16 cellular contexts compared by ENCODE assay signal in genomic region chr19:18473706-18474087, GRCh38. TPM values are rescaled to one million over a fixed set of nuclear protein-coding genes. Genes with fewer than 3 reads are reported as not detected.
A peak's percentile ranks its signal among the peaks of the same experiment; 100 is the strongest.
DNase-seq lines count a peak whose midpoint lies in the region; ATAC-seq and TF ChIP-seq lines count a peak whose summit lies in the region.
"Had no signal": no experiment of that assay in that cellular context is flagged by ENCODE, and none has a peak within 500 bp of the region (broad histone marks: within the 10 kb centered on the region; RNA-seq: fewer than 3 reads in every experiment).

No MANE protein-coding gene starts in this region.

- H3K27me3 ChIP-seq in CD8-positive, alpha-beta memory T cell (ENCODE audit: insufficient read depth, low read length, poor library complexity, severe bottlenecking), result no peaks in the 10 kb centered on the region
- no peaks in the 10 kb centered on the region for H3K27me3 ChIP-seq in esophagus (ENCODE audit: control insufficient read depth in 1 of 2, insufficient read depth in 2 of 2, low read length in 2 of 2)
- H3K27me3 ChIP-seq in psoas muscle (ENCODE audit: insufficient read depth in 3 of 3, low read length in 2 of 3), result no peaks in the 10 kb centered on the region
- H3K27me3 ChIP-seq: SJCRH30 had no signal

- peak overlapping the region; percentile 90 to 100 (median 96) for H3K27ac Mint-ChIP-seq in CD8-positive, alpha-beta memory T cell
- H3K27ac Mint-ChIP-seq in T-helper 17 cell, result peak overlapping the region; percentile 96
- H3K27ac Mint-ChIP-seq: activated naive CD8-positive, alpha-beta T cell treated with anti-CD3 and anti-CD28 coated beads, Interleukin-2, amount 10 ng/mL, durations not matched to agents 7 days and 5 days; stimulated activated memory B cell treated with anti-CD40 and anti-IgM and Interleukin-4, amounts not matched to agents 10 μg/mL and 1 μg/mL and 100 μg/mL, for 72 hours; type B pancreatic cell had no signal

- peak overlapping the region in 3 of 7 donors; percentile 28 to 81 (median 73) for H3K4me3 Mint-ChIP-seq in CD8-positive, alpha-beta memory T cell
- H3K4me3 Mint-ChIP-seq in T-helper 17 cell, result no peak overlapping the region
- H3K4me3 Mint-ChIP-seq: activated naive CD8-positive, alpha-beta T cell treated with anti-CD3 and anti-CD28 coated beads, Interleukin-2, amount 10 ng/mL, durations not matched to agents 7 days and 5 days; stimulated activated memory B cell treated with anti-CD40 and anti-IgM and Interleukin-4, amounts not matched to agents 10 μg/mL and 1 μg/mL and 100 μg/mL, for 72 hours; type B pancreatic cell had no signal

- POLR2A ChIA-PET in CD8-positive, alpha-beta memory T cell (lab: Charles Lee), result interaction anchor here (2.7 kb wide), 1 partner anchor 23 kb away, joined by 10 read pairs; no protein-coding TSS in a partner anchor

- H3K4me3 ChIP-seq in CD8-positive, alpha-beta memory T cell (ENCODE audit: low read length), result no peak overlapping the region
- H3K4me3 ChIP-seq in esophagus (ENCODE audit: low read depth in 1 of 2, low read length in 2 of 2) (no peak overlapping the region), psoas muscle (no peak overlapping the region)
- H3K4me3 ChIP-seq: SJCRH30 had no signal

- CTCF ChIA-PET in CD8-positive, alpha-beta memory T cell (lab: Charles Lee), result interaction anchor here (0.7 to 4.2 kb wide), 10 partner anchors 9 to 194 kb away, joined by 3 to 28 read pairs (median 4); partner anchors contain the start of genes ELL and REX1BD

- no peak for DNase-seq in CD8-positive, alpha-beta memory T cell
- no peak for DNase-seq in T-helper 17 cell
- no peak for DNase-seq in psoas muscle
- no peak for DNase-seq in kidney glomerular epithelial cell (lab: John Stamatoyannopoulos, UW)
- no peak for DNase-seq in DMS114 treated with DMSO at 0.1 percent for 48 hours (lab: John Stamatoyannopoulos, UW; ENCODE audit: unreplicated experiment)
- DNase-seq in stimulated activated CD4-positive, alpha-beta T cell treated with anti-CD3 and anti-CD28 coated beads, Interleukin-4, amount 100 ng/mL, for 24 hours, result no peak
- DNase-seq: activated naive CD8-positive, alpha-beta T cell treated with anti-CD3 and anti-CD28 coated beads, Interleukin-2, amount 10 ng/mL, durations not matched to agents 7 days and 5 days; erythroblast; NCI-H1417; occipital lobe; SJCRH30; WERI-Rb-1 had no signal

- no peaks in the 10 kb centered on the region for H3K27me3 Mint-ChIP-seq in CD8-positive, alpha-beta memory T cell
- no peaks in the 10 kb centered on the region for H3K27me3 Mint-ChIP-seq in T-helper 17 cell
- H3K27me3 Mint-ChIP-seq: activated naive CD8-positive, alpha-beta T cell treated with anti-CD3 and anti-CD28 coated beads, Interleukin-2, amount 10 ng/mL, durations not matched to agents 7 days and 5 days; stimulated activated memory B cell treated with anti-CD40 and anti-IgM and Interleukin-4, amounts not matched to agents 10 μg/mL and 1 μg/mL and 100 μg/mL, for 72 hours; type B pancreatic cell had no signal

- TF ChIP-seq CTCF in psoas muscle (IDR thresholded peaks at IDR 0.05), result no peak

- no peaks in the 10 kb centered on the region for H3K9me3 ChIP-seq in CD8-positive, alpha-beta memory T cell (ENCODE audit: low read length)
- no peaks in the 10 kb centered on the region for H3K9me3 ChIP-seq in T-helper 17 cell (ENCODE audit: control insufficient read depth, low read length, poor library complexity, severe bottlenecking)
- H3K9me3 ChIP-seq in esophagus (ENCODE audit: control insufficient read depth in 2 of 2, insufficient read depth in 1 of 2, low read depth in 1 of 2, low read length in 1 of 2), result no peaks in the 10 kb centered on the region
- H3K9me3 ChIP-seq in psoas muscle, result no peaks in the 10 kb centered on the region
- H3K9me3 ChIP-seq: SJCRH30 had no signal

- no peaks in the 10 kb centered on the region for H3K36me3 ChIP-seq in CD8-positive, alpha-beta memory T cell (ENCODE audit: insufficient read depth, low read length)
- H3K36me3 ChIP-seq in esophagus (ENCODE audit: control insufficient read depth in 2 of 2, insufficient read depth in 2 of 2, low read length in 1 of 2), result peaks cover 0 to 12% of the 10 kb centered on the region in 2 donors
- H3K36me3 ChIP-seq in psoas muscle (ENCODE audit: insufficient read depth in 1 of 2, low read depth in 1 of 2), result peaks cover 0 to 22% of the 10 kb centered on the region in 2 donors
- H3K36me3 ChIP-seq: SJCRH30 had no signal

- intact Hi-C loops in psoas muscle (cut with DNase I), result loop anchor here in 1 of 2 donors (5.0 kb wide), 1 partner anchor 99 kb away; the partner anchor contains the start of gene UBA52

- peaks cover 46% of the 10 kb centered on the region for H3K4me1 ChIP-seq in CD8-positive, alpha-beta memory T cell (ENCODE audit: insufficient read depth, low read length)
- H3K4me1 ChIP-seq in esophagus (ENCODE audit: control insufficient read depth in 2 of 2, insufficient read depth in 2 of 2, low read length in 1 of 2) (peaks cover 13 to 22% of the 10 kb centered on the region in 2 donors), psoas muscle (peaks cover 79% of the 10 kb centered on the region)

- peaks cover 66 to 88% (median 74%) of the 10 kb centered on the region in 3 donors for H3K4me1 Mint-ChIP-seq in CD8-positive, alpha-beta memory T cell
- H3K4me1 Mint-ChIP-seq in T-helper 17 cell, result peaks cover 55% of the 10 kb centered on the region

- H3K27ac ChIP-seq in CD8-positive, alpha-beta memory T cell (ENCODE audit: low read depth, low read length), result no peak overlapping the region
- H3K27ac ChIP-seq in esophagus (ENCODE audit: low read depth in 2 of 2, low read length in 1 of 2) (peak overlapping the region; percentile 11 to 51), psoas muscle (peak overlapping the region; percentile 25)
- H3K27ac ChIP-seq: SJCRH30, WERI-Rb-1 had no signal

- 95% methylated on average over 8 of the region's 8 CpGs for WGBS in esophagus, 2 donors
- WGBS in psoas muscle, 3 donors, result 91 to 96% (median 94%) methylated on average over 8 of the region's 8 CpGs

- H3K36me3 Mint-ChIP-seq in CD8-positive, alpha-beta memory T cell, result peaks cover 0 to 44% (median 0%) of the 10 kb centered on the region in 3 donors
- H3K36me3 Mint-ChIP-seq in T-helper 17 cell (ENCODE audit: low read depth), result no peaks in the 10 kb centered on the region

- ATAC-seq in T-helper 17 cell, result no peak
- no peak for ATAC-seq in psoas muscle
- ATAC-seq in GM18517 (IDR thresholded peaks at IDR 0.05; ENCODE audit: unreplicated experiment), result no peak
- ATAC-seq: stimulated activated memory B cell treated with anti-CD40 and anti-IgM and Interleukin-4, amounts not matched to agents 10 μg/mL and 1 μg/mL and 100 μg/mL, for 72 hours had no signal

- H3K9me3 Mint-ChIP-seq in CD8-positive, alpha-beta memory T cell, result peaks cover 0 to 5% (median 0%) of the 10 kb centered on the region in 5 donors
- H3K9me3 Mint-ChIP-seq: activated naive CD8-positive, alpha-beta T cell treated with anti-CD3 and anti-CD28 coated beads, Interleukin-2, amount 10 ng/mL, durations not matched to agents 7 days and 5 days; stimulated activated memory B cell treated with anti-CD40 and anti-IgM and Interleukin-4, amounts not matched to agents 10 μg/mL and 1 μg/mL and 100 μg/mL, for 72 hours; type B pancreatic cell had no signal

RNA-seq across cellular contexts. Expression of gene ISYNA1, which starts 35.8 kb away (rescaled TPM):
- 10 to 100 TPM; 18.2 to 20.3 TPM for total RNA-seq in CD8-positive, alpha-beta memory T cell
- polyA plus RNA-seq in CD8-positive, alpha-beta memory T cell, result 33.2 TPM
- 10 to 100 TPM; 37.6 to 39.6 TPM for total RNA-seq in T-helper 17 cell
- polyA plus RNA-seq in esophagus, result 10 to 100 TPM; 17.5 to 42.7 TPM
- total RNA-seq in psoas muscle, result 10 to 100 TPM in 3 of 4 donors, 1 to 10 TPM in 1; 9.8 to 17.0 (median 10.9) TPM
- 1 to 10 TPM; 6.3 to 8.6 (median 8.0) TPM for polyA plus RNA-seq in psoas muscle

RNA-seq across cellular contexts. Expression of gene ELL, which starts 48.2 kb away (rescaled TPM):
- total RNA-seq in CD8-positive, alpha-beta memory T cell, result 10 to 100 TPM; 24.4 to 25.5 TPM
- polyA plus RNA-seq in CD8-positive, alpha-beta memory T cell, result 22.1 TPM
- total RNA-seq in T-helper 17 cell (10 to 100 TPM; 51.0 to 62.8 TPM), psoas muscle (10 to 100 TPM; 17.5 to 40.2 (median 24.9) TPM)
- polyA plus RNA-seq in esophagus (1 to 10 TPM; 7.1 to 9.1 TPM), psoas muscle (10 to 100 TPM in 1 of 3 donors, 1 to 10 TPM in 2; 7.5 to 12.3 (median 9.2) TPM)

RNA-seq across cellular contexts. Expression of gene SSBP4, which starts 54.5 kb away (rescaled TPM):
- total RNA-seq in CD8-positive, alpha-beta memory T cell, result 100 to 1,000 TPM; 111 to 131 TPM
- 108 TPM for polyA plus RNA-seq in CD8-positive, alpha-beta memory T cell
- total RNA-seq in T-helper 17 cell, result 100 to 1,000 TPM; 112 to 113 TPM
- 10 to 100 TPM; 25.4 to 25.9 TPM for polyA plus RNA-seq in esophagus
- total RNA-seq in psoas muscle, result 10 to 100 TPM; 29.1 to 46.1 (median 29.6) TPM
- 10 to 100 TPM; 25.8 to 37.8 (median 28.6) TPM for polyA plus RNA-seq in psoas muscle
